ENCODE assay signal across 1 cellular context in genomic region chr9:122865300-122865699, GRCh38.
TF ChIP-seq lines count a peak whose summit lies in the region.

No MANE protein-coding gene starts in this region.

TF ChIP-seq in GM12878, 131 proteins besides CTCF, POLR2A, EP300 and RAD21:
- TF ChIP-seq RB1 (IDR thresholded peaks at IDR 0.05; ENCODE audit: borderline replicate concordance) (no peak), PAX8 (IDR thresholded peaks at IDR 0.05) (no peak), ZNF622 (IDR thresholded peaks at IDR 0.05) (no peak), BCLAF1 (IDR thresholded peaks at IDR 0.05) (no peak), LARP7 (IDR thresholded peaks at IDR 0.05) (no peak), MAX (IDR thresholded peaks at IDR 0.05; ENCODE audit: low read depth, low read length) (no peak), TCF7 (IDR thresholded peaks at IDR 0.05; ENCODE audit: borderline replicate concordance) (no peak)
